Comparison of ENCODE assay signal across 9 cellular contexts in the genomic region with DNA sequence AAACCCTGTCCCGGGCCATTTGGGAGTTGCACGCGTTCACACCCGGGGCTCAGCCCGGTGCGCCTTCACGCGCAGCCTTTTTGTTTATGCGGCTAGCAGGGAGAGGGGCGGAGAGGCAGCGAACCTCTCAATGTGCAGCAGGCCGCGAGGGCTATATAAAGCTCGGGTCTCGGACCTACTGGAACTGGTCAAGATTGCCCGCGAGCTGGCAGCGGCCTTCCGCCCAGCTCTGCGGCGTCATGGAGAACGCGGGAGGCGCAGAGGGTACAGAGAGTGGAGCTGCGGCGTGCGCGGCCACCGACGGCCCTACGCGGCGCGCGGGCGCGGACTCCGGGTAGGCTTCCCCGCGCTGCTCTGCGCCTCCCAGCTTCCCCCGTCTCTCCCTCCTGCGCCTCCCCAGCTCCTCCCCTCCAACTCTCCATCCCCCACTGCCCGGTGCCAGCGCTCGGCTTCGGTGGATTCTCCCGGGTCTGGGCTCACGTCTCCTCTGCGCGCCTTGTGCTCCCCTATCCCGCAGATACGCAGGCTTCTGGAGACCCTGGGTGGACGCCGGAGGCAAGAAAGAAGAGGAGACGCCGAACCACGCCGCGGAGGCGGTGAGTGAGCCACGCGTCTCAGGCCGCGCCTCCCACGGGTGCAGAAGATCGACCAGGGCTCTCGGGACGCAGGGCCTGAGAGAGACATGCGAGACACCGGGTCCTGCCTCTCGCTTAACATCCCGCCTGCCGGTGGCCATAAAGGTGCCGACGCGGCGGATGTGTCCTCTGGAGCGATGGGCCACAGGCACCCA. TPM values are rescaled to one million over a fixed set of nuclear protein-coding genes. Genes with fewer than 3 reads are reported as not detected.
DNase-seq lines count a peak whose midpoint lies in the region; ATAC-seq and TF ChIP-seq lines count a peak whose summit lies in the region.
"Had no signal": no experiment of that assay in that cellular context is flagged by ENCODE, and none has a peak within 500 bp of the region (broad histone marks: within the 10 kb centered on the region; RNA-seq: fewer than 3 reads in every experiment).

A gene with protein sequence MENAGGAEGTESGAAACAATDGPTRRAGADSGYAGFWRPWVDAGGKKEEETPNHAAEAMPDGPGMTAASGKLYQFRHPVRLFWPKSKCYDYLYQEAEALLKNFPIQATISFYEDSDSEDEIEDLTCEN (plus strand): TSS at position 183 of the 790 bp plus-strand sequence. CDS start 57 bp downstream, at position 240.

- no peaks in the 10 kb centered on the region for H3K9me3 Mint-ChIP-seq in activated naive CD8-positive, alpha-beta T cell treated with anti-CD3 and anti-CD28 coated beads, Interleukin-2, amount 10 ng/mL, durations not matched to agents 7 days and 5 days
- no peaks in the 10 kb centered on the region for H3K9me3 Mint-ChIP-seq in osteocyte (ENCODE audit: unreplicated experiment)

- H3K4me1 ChIP-seq in cardiac muscle cell (ENCODE audit: low read depth) = no peaks in the 10 kb centered on the region

- H3K27ac Mint-ChIP-seq in activated naive CD8-positive, alpha-beta T cell treated with anti-CD3 and anti-CD28 coated beads, Interleukin-2, amount 10 ng/mL, durations not matched to agents 7 days and 5 days = no peak within 1 kb of the TSS
- no peak within 1 kb of the TSS for H3K27ac Mint-ChIP-seq in osteocyte (ENCODE audit: unreplicated experiment)

- peaks cover 39% of the 10 kb centered on the region for H3K27me3 ChIP-seq in cardiac muscle cell

- POLR2A ChIA-PET in activated naive CD8-positive, alpha-beta T cell treated with anti-CD3 and anti-CD28 coated beads, Interleukin-2, amount 10 ng/mL, durations not matched to agents 7 days and 5 days (lab: Charles Lee) = no interaction called here

- peaks cover 54% of the 10 kb centered on the region for H3K27me3 Mint-ChIP-seq in activated naive CD8-positive, alpha-beta T cell treated with anti-CD3 and anti-CD28 coated beads, Interleukin-2, amount 10 ng/mL, durations not matched to agents 7 days and 5 days
- peaks cover 74% of the 10 kb centered on the region for H3K27me3 Mint-ChIP-seq in osteocyte (ENCODE audit: unreplicated experiment)

- H3K27ac ChIP-seq in cardiac muscle cell = no peak within 1 kb of the TSS

- peak in 13 of 14 donors; percentile 35 to 84 (median 62) for DNase-seq in C1 segment of cervical spinal cord (lab: John Stamatoyannopoulos, UW)
- DNase-seq in NCI-H2081 treated with DMSO at 0.1 percent for 48 hours (lab: John Stamatoyannopoulos, UW) = peak; percentile 32
- peak; percentile 37 for DNase-seq in activated naive CD8-positive, alpha-beta T cell treated with anti-CD3 and anti-CD28 coated beads, Interleukin-2, amount 10 ng/mL, durations not matched to agents 7 days and 5 days
- peak; percentile 63 to 64 for DNase-seq in cardiac muscle cell (ENCODE audit: low read depth in 1 of 2, low spot score in 1 of 2)
- no peak for DNase-seq in osteocyte (ENCODE audit: extremely low spot score, unreplicated experiment)
- DNase-seq in MV-4-11 (lab: John Stamatoyannopoulos, UW) = no peak
- DNase-seq in GDM1 (lab: John Stamatoyannopoulos, UW) = no peak

- ATAC-seq in GM19395 (IDR thresholded peaks at IDR 0.05; ENCODE audit: unreplicated experiment) = peak; percentile 63
- ATAC-seq in activated naive CD8-positive, alpha-beta T cell treated with anti-CD3 and anti-CD28 coated beads, Interleukin-2, amount 10 ng/mL, durations not matched to agents 7 days and 5 days (ENCODE audit: low read depth) = peak; percentile 67

- H3K4me3 Mint-ChIP-seq in activated naive CD8-positive, alpha-beta T cell treated with anti-CD3 and anti-CD28 coated beads, Interleukin-2, amount 10 ng/mL, durations not matched to agents 7 days and 5 days = peak within 1 kb of the TSS; percentile 56
- peak within 1 kb of the TSS; percentile 72 for H3K4me3 Mint-ChIP-seq in osteocyte (ENCODE audit: unreplicated experiment)

- no peaks in the 10 kb centered on the region for H3K9me3 ChIP-seq in cardiac muscle cell (ENCODE audit: low read depth)

- no peaks in the 10 kb centered on the region for H3K36me3 ChIP-seq in cardiac muscle cell

- no peaks in the 10 kb centered on the region for H3K36me3 Mint-ChIP-seq in activated naive CD8-positive, alpha-beta T cell treated with anti-CD3 and anti-CD28 coated beads, Interleukin-2, amount 10 ng/mL, durations not matched to agents 7 days and 5 days
- H3K36me3 Mint-ChIP-seq in osteocyte (ENCODE audit: unreplicated experiment) = no peaks in the 10 kb centered on the region

- H3K4me1 Mint-ChIP-seq in activated naive CD8-positive, alpha-beta T cell treated with anti-CD3 and anti-CD28 coated beads, Interleukin-2, amount 10 ng/mL, durations not matched to agents 7 days and 5 days = peaks cover 4% of the 10 kb centered on the region
- H3K4me1 Mint-ChIP-seq in osteocyte (ENCODE audit: unreplicated experiment) = peaks cover 12% of the 10 kb centered on the region

- peak within 1 kb of the TSS; percentile 50 for H3K4me3 ChIP-seq in cardiac muscle cell

- TF ChIP-seq CTCF in cardiac muscle cell (IDR thresholded peaks at IDR 0.05; ENCODE audit: low read depth, low read length) = no peak
- no peak for TF ChIP-seq CTCF in osteocyte (IDR thresholded peaks at IDR 0.05)

RNA-seq across cellular contexts. Expression of the gene that starts here (rescaled TPM):
- total RNA-seq in activated naive CD8-positive, alpha-beta T cell treated with anti-CD3 and anti-CD28 coated beads, Interleukin-2, amount 10 ng/mL, durations not matched to agents 7 days and 5 days = not detected
- 0.35 and 0.45 TPM in 2 replicates for total RNA-seq in cardiac muscle cell
- polyA plus RNA-seq in cardiac muscle cell = 0.49 and 1.2 TPM in 2 replicates
- not detected in 2 replicates for total RNA-seq in osteocyte
- total RNA-seq: renal cortical epithelial cell had no signal

Comparison
In these comparisons a context has a peak if more than half of its experiments do, and no peak if none do; other contexts are left out.
1. Peak in DNase-seq and ATAC-seq in activated naive CD8-positive, alpha-beta T cell treated with anti-CD3 and anti-CD28 coated beads, Interleukin-2, amount 10 ng/mL, durations not matched to agents 7 days and 5 days; RNA of the gene not detected or under 1 TPM.
2. DNase-seq: peak in C1 segment of cervical spinal cord (13 of 14), NCI-H2081 treated with DMSO at 0.1 percent for 48 hours (single experiment) and cardiac muscle cell (2 of 2); none in osteocyte (single experiment), MV-4-11 (single experiment) and GDM1 (single experiment).